Comparison of ENCODE assay signal across 8 cellular contexts in genomic region chr11:64815433-64815832, GRCh38. TPM values are rescaled to one million over a fixed set of nuclear protein-coding genes. Genes with fewer than 3 reads are reported as not detected.
DNase-seq lines count a peak whose midpoint lies in the region; ATAC-seq, FAIRE-seq and TF ChIP-seq lines count a peak whose summit lies in the region.
"Not testable (repeated sequence)": the region's sequence is repeated elsewhere in the genome, so short reads cannot be mapped to it uniquely, and the experiment has no call there.
"Had no signal": no experiment of that assay in that cellular context is flagged by ENCODE, and none has a peak within 500 bp of the region (broad histone marks: within the 10 kb centered on the region; RNA-seq: fewer than 3 reads in every experiment).

No MANE protein-coding gene starts in this region.

- not testable (repeated sequence) for H3K9ac ChIP-seq in BLaER1 treated with 17β-estradiol and CSF1 and Interleukin-3, amounts not matched to agents 10 nM and 100 nM; mammary epithelial cell (ENCODE audit: insufficient read depth, low read length)

- in situ Hi-C loops in mammary epithelial cell (cut with MboI; ENCODE audit: low sequenced_read_pairs in 2 of 2), result not testable (repeated sequence)

- not testable (repeated sequence) for H3K27me3 ChIP-seq in BLaER1 treated with 17β-estradiol and CSF1 and Interleukin-3, amounts not matched to agents 10 nM and 100 nM; mammary epithelial cell (ENCODE audit: insufficient read depth, low read length); right lobe of liver; small intestine (ENCODE audit: control insufficient read depth in 2 of 2, insufficient read depth in 2 of 2, low read length in 2 of 2)

- H3K36me3 Mint-ChIP-seq in glutamatergic neuron (ENCODE audit: unreplicated experiment), result not testable (repeated sequence)

- H3K4me1 ChIP-seq in BLaER1 treated with 17β-estradiol and CSF1 and Interleukin-3, amounts not matched to agents 10 nM and 100 nM, result peaks cover 0 to 52% (median 33%) of the 10 kb centered on the region in 10 experiments; a peak in 18 of 20 replicates
- H3K4me1 ChIP-seq in OCI-LY7 (ENCODE audit: insufficient read depth, low read length, poor library complexity, severe bottlenecking), result peaks cover 32% of the 10 kb centered on the region
- H3K4me1 ChIP-seq in mammary epithelial cell (ENCODE audit: insufficient read depth, low read length); small intestine (ENCODE audit: control insufficient read depth in 2 of 2, insufficient read depth in 1 of 2, low read depth in 1 of 2, low read length in 1 of 2): not testable (repeated sequence)
- peaks cover 0 to 12% (median 0%) of the 10 kb centered on the region in 4 donors for H3K4me1 ChIP-seq in right lobe of liver

- not testable (repeated sequence) for H3K36me3 ChIP-seq in BLaER1 treated with 17β-estradiol and CSF1 and Interleukin-3, amounts not matched to agents 10 nM and 100 nM; OCI-LY7 (ENCODE audit: insufficient read depth, low read length); mammary epithelial cell (ENCODE audit: insufficient read depth, low read length); right lobe of liver; small intestine (ENCODE audit: control insufficient read depth in 2 of 2, insufficient read depth in 2 of 2, low read length in 2 of 2)

- intact Hi-C loops in OCI-LY7 (cut with micrococcal nuclease; ENCODE audit: unreplicated experiment); mammary epithelial cell (cut with micrococcal nuclease); right lobe of liver (cut with DNase I): not testable (repeated sequence)

- not testable (repeated sequence) for H3K27me3 Mint-ChIP-seq in glutamatergic neuron (ENCODE audit: unreplicated experiment)

- 71% methylated on average over 5 of the region's 5 CpGs for WGBS in mammary epithelial cell (ENCODE audit: low coverage, missing lambda C conversion rate)
- WGBS in right lobe of liver (ENCODE audit: insufficient coverage, low coverage, low lambda C conversion rate, missing lambda C conversion rate), result 47% methylated on average over 5 of the region's 5 CpGs
- 41 to 64% (median 44%) methylated on average over 5 of the region's 5 CpGs for WGBS in small intestine, 3 donors

- H3K4me3 Mint-ChIP-seq in glutamatergic neuron (ENCODE audit: unreplicated experiment), result peak overlapping the region; percentile 36

- not testable (repeated sequence) for DNase-seq in GM12892 (ENCODE audit: insufficient read length); OCI-LY7 (ENCODE audit: low spot score); glutamatergic neuron
- DNase-seq in mammary epithelial cell, result peak; percentile 31
- peak in 1 of 3 donors; percentile 58 for DNase-seq in right lobe of liver
- DNase-seq in small intestine, result peak; percentile 52

- TF ChIP-seq CTCF in OCI-LY7 (conservative IDR thresholded peaks at IDR 0.05; ENCODE audit: low read length); mammary epithelial cell (conservative IDR thresholded peaks at IDR 0.05 in 1 of 2, IDR thresholded peaks at IDR 0.05 in 1 of 2; ENCODE audit: extremely low read depth in 1 of 2, insufficient read depth in 1 of 2, low read depth in 1 of 2, low read length in 2 of 2); glutamatergic neuron (IDR thresholded peaks at IDR 0.05; ENCODE audit: partially characterized antibody, unreplicated experiment); right lobe of liver (IDR thresholded peaks at IDR 0.05): not testable (repeated sequence)

- POLR2A ChIA-PET in OCI-LY7 (lab: Charles Lee), result interaction anchor here (0.7 to 0.9 kb wide), 3 partner anchors 7 to 388 kb away, joined by 3 to 5 read pairs (median 5); no protein-coding TSS in a partner anchor

- peak; percentile 64 to 72 (median 70) for ATAC-seq in right lobe of liver

- H3K9me3 ChIP-seq in BLaER1 treated with 17β-estradiol and CSF1 and Interleukin-3, amounts not matched to agents 10 nM and 100 nM (replicated peaks in 1 of 11); OCI-LY7 (ENCODE audit: low read length); mammary epithelial cell (replicated peaks; ENCODE audit: insufficient read depth, low read length); right lobe of liver; small intestine (ENCODE audit: control insufficient read depth, low read depth): not testable (repeated sequence)

- peak; percentile 54 for FAIRE-seq in GM12892 (lab: Jason Lieb, UNC)
- not testable (repeated sequence) for FAIRE-seq in small intestine (lab: Jason Lieb, UNC)

- H3K4me3 ChIP-seq in BLaER1 treated with 17β-estradiol and CSF1 and Interleukin-3, amounts not matched to agents 10 nM and 100 nM; OCI-LY7 (ENCODE audit: low read depth, low read length, poor library complexity, severe bottlenecking); mammary epithelial cell (replicated peaks in 1 of 3; ENCODE audit: insufficient read depth in 1 of 3, low read depth in 2 of 3, low read length in 3 of 3); right lobe of liver; small intestine (ENCODE audit: low read depth in 1 of 2, low read length in 2 of 2): not testable (repeated sequence)

- H3K27ac ChIP-seq in BLaER1 treated with 17β-estradiol and CSF1 and Interleukin-3, amounts not matched to agents 10 nM and 100 nM, result peak overlapping the region in 6 of 11 experiments; percentile 8 to 57 (median 31); a peak in 7 of 22 replicates
- H3K27ac ChIP-seq in OCI-LY7 (ENCODE audit: low read depth, low read length, poor library complexity, severe bottlenecking), result peak overlapping the region; percentile 66
- not testable (repeated sequence) for H3K27ac ChIP-seq in mammary epithelial cell (ENCODE audit: insufficient read depth, low read depth, low read length); right lobe of liver; small intestine (ENCODE audit: low read depth in 1 of 2, low read length in 1 of 2)

- CTCF ChIA-PET in OCI-LY7 (lab: Charles Lee; ENCODE audit: unreplicated experiment); mammary epithelial cell (lab: Charles Lee; ENCODE audit: low non-redundant PET): not testable (repeated sequence)

- BruUV-seq in OCI-LY7 (replicated peaks; lab: Mats Ljungman, UMichigan); mammary epithelial cell (replicated peaks; lab: Mats Ljungman, UMichigan): not testable (repeated sequence)

- H4K20me1 ChIP-seq in BLaER1 treated with 17β-estradiol and CSF1 and Interleukin-3, amounts not matched to agents 10 nM and 100 nM; OCI-LY7 (ENCODE audit: insufficient read depth, low read length); mammary epithelial cell (ENCODE audit: insufficient read depth, low read length): not testable (repeated sequence)

- dilution Hi-C loops in mammary epithelial cell (cut with HindIII; ENCODE audit: low sequenced_read_pairs), result not testable (repeated sequence)

- H3K9me3 Mint-ChIP-seq in glutamatergic neuron (ENCODE audit: unreplicated experiment), result not testable (repeated sequence)

- H2AFZ ChIP-seq in OCI-LY7 (ENCODE audit: low read length), result peak overlapping the region; percentile 30; the same call in 1 of the 2 replicates
- H2AFZ ChIP-seq in mammary epithelial cell (ENCODE audit: low read depth, low read length), result not testable (repeated sequence)

- not testable (repeated sequence) for TF ChIP-seq POLR2A in GM12892 (IDR thresholded peaks at IDR 0.05; ENCODE audit: low read depth, low read length); right lobe of liver (IDR thresholded peaks at IDR 0.05)

- H3K79me2 ChIP-seq in OCI-LY7 (ENCODE audit: insufficient read depth, low read depth, low read length); mammary epithelial cell (ENCODE audit: insufficient read depth, low read length): not testable (repeated sequence)

- not testable (repeated sequence) for H3K27ac Mint-ChIP-seq in glutamatergic neuron (ENCODE audit: unreplicated experiment)

- peak overlapping the region in 9 of 11 experiments; percentile 49 to 88 (median 80); a peak in 18 of 22 replicates for H3K4me2 ChIP-seq in BLaER1 treated with 17β-estradiol and CSF1 and Interleukin-3, amounts not matched to agents 10 nM and 100 nM
- H3K4me2 ChIP-seq in OCI-LY7 (ENCODE audit: low read length), result peak overlapping the region; percentile 29; the same call in 1 of the 2 replicates
- not testable (repeated sequence) for H3K4me2 ChIP-seq in mammary epithelial cell (ENCODE audit: insufficient read depth, low read depth, low read length)

- H3K4me1 Mint-ChIP-seq in glutamatergic neuron (ENCODE audit: low read depth, unreplicated experiment), result not testable (repeated sequence)

- H3K9me2 ChIP-seq in OCI-LY7 (ENCODE audit: insufficient read depth, low read length), result not testable (repeated sequence)

RNA-seq across cellular contexts. Expression of gene MEN1, which starts 5.1 kb away (rescaled TPM):
- polyA plus RNA-seq in GM12892 (2012; ENCODE audit: missing spikeins), result 9.5 TPM
- total RNA-seq in OCI-LY7 (2014; rRNA removed; shearing (Covaris generic)), result 29.8 and 44.4 TPM in 2 replicates
- 71.6 and 72.4 TPM in 2 replicates for total RNA-seq in OCI-LY7 (2022)
- total RNA-seq in mammary epithelial cell, result 10 to 100 TPM; 20.7 to 35.7 TPM
- 24.7 TPM for polyA plus RNA-seq in mammary epithelial cell
- 23.4 TPM for polyA minus RNA-seq in mammary epithelial cell
- 39.7 TPM for total RNA-seq in glutamatergic neuron (ENCODE audit: unreplicated experiment)
- total RNA-seq in right lobe of liver, result 10 to 100 TPM; 13.1 to 21.5 (median 17.0) TPM
- polyA plus RNA-seq in small intestine, result 10 to 100 TPM; 17.6 to 27.1 (median 23.4) TPM

RNA-seq across cellular contexts. Expression of gene MAP4K2, which starts 12.4 kb away (rescaled TPM):
- 27.8 TPM for polyA plus RNA-seq in GM12892 (2012; ENCODE audit: missing spikeins)
- 109 and 115 TPM in 2 replicates for total RNA-seq in OCI-LY7 (2014; rRNA removed; shearing (Covaris generic))
- 110 and 122 TPM in 2 replicates for total RNA-seq in OCI-LY7 (2022)
- 10 to 100 TPM; 15.4 to 15.5 TPM for total RNA-seq in mammary epithelial cell
- polyA plus RNA-seq in mammary epithelial cell, result 7.9 TPM
- 41.4 TPM for polyA minus RNA-seq in mammary epithelial cell
- total RNA-seq in glutamatergic neuron (ENCODE audit: unreplicated experiment), result 15.9 TPM
- 10 to 100 TPM in 1 of 6 experiments, 1 to 10 TPM in 5; 3.4 to 14.7 (median 4.8) TPM for total RNA-seq in right lobe of liver
- 10 to 100 TPM in 1 of 3 donors, 1 to 10 TPM in 2; 9.2 to 13.6 (median 9.7) TPM for polyA plus RNA-seq in small intestine

RNA-seq across cellular contexts. Expression of gene CDC42BPG, which starts 29.0 kb away (rescaled TPM):
- 0.15 TPM for polyA plus RNA-seq in GM12892 (2012; ENCODE audit: missing spikeins)
- total RNA-seq in OCI-LY7 (2014; rRNA removed; shearing (Covaris generic)), result 4.9 TPM in 2 replicates
- total RNA-seq in OCI-LY7 (2022) (3.5 and 5.1 TPM in 2 replicates), mammary epithelial cell (10 to 100 TPM; 10.5 to 18.7 TPM), glutamatergic neuron (ENCODE audit: unreplicated experiment) (2.3 TPM), right lobe of liver (1 to 10 TPM in 1 of 6 experiments, under 1 TPM in 5; 0.63 to 1.1 (median 0.99) TPM)
- polyA plus RNA-seq in mammary epithelial cell (3.7 TPM), small intestine (10 to 100 TPM; 12.1 to 36.5 (median 27.0) TPM)
- polyA minus RNA-seq in mammary epithelial cell, result 8.1 TPM
- polyA plus RNA-seq: CD14-positive monocyte had no signal

RNA-seq across cellular contexts. Expression of gene SF1, which starts 37.1 kb away (rescaled TPM):
- polyA plus RNA-seq in GM12892 (2012; ENCODE audit: missing spikeins), result 146 TPM
- total RNA-seq in OCI-LY7 (2014; rRNA removed; shearing (Covaris generic)), result 247 and 261 TPM in 2 replicates
- total RNA-seq in OCI-LY7 (2022) (535 TPM in 2 replicates), mammary epithelial cell (100 to 1,000 TPM; 115 to 294 TPM), glutamatergic neuron (ENCODE audit: unreplicated experiment) (415 TPM), right lobe of liver (100 to 1,000 TPM in 5 of 6 experiments, 10 to 100 TPM in 1; 92.7 to 164 (median 141) TPM)
- polyA plus RNA-seq in mammary epithelial cell (79.4 TPM), small intestine (10 to 100 TPM; 69.8 to 90.3 (median 76.7) TPM)
- 212 TPM for polyA minus RNA-seq in mammary epithelial cell

RNA-seq across cellular contexts. Expression of gene PYGM, which starts 55.7 kb away (rescaled TPM):
- polyA plus RNA-seq in GM12892 (2012; ENCODE audit: missing spikeins), result 0.70 TPM
- total RNA-seq in OCI-LY7 (2014; rRNA removed; shearing (Covaris generic)), result 2.2 and 10.1 TPM in 2 replicates
- total RNA-seq in OCI-LY7 (2022) (2.2 and 2.4 TPM in 2 replicates), mammary epithelial cell (1 to 10 TPM in 1 of 2 donors, under 1 TPM in 1; 0.50 to 1.1 TPM), glutamatergic neuron (ENCODE audit: unreplicated experiment) (5.5 TPM), right lobe of liver (1 to 10 TPM in 1 of 6 experiments, under 1 TPM in 5; 0.24 to 1.4 (median 0.47) TPM)
- polyA plus RNA-seq in mammary epithelial cell (0.06 TPM), small intestine (1 to 10 TPM in 2 of 3 donors, under 1 TPM in 1; 0.54 to 1.5 (median 1.1) TPM)
- not detected for polyA minus RNA-seq in mammary epithelial cell
